ENCODE assay signal across 1 cellular context in genomic region chr17:62109378-62109902, GRCh38.
TF ChIP-seq lines count a peak whose summit lies in the region.

No MANE protein-coding gene starts in this region.

TF ChIP-seq in HEK293, 187 proteins besides CTCF, POLR2A, EP300 and RAD21 (continued from another document):
- no peak for TF ChIP-seq KLF7 (tag by site-specific recombination; IDR thresholded peaks at IDR 0.05; ENCODE audit: borderline replicate concordance)
- no peak for TF ChIP-seq ZXDB (tag by site-specific recombination; IDR thresholded peaks at IDR 0.05)
- TF ChIP-seq ZNF792 (tag by site-specific recombination; IDR thresholded peaks at IDR 0.05) = no peak
- TF ChIP-seq ZNF660 (tag by site-specific recombination; IDR thresholded peaks at IDR 0.05) = 0 out of 2 replicates have a peak, but pooled peaks have one; percentile 21
- 0 out of 2 replicates have a peak, but pooled peaks have one; percentile 28 for TF ChIP-seq ZNF561 (tag by site-specific recombination; IDR thresholded peaks at IDR 0.05; ENCODE audit: borderline replicate concordance)
- TF ChIP-seq ZNF398 (tag by site-specific recombination; IDR thresholded peaks at IDR 0.05) = no peak
- TF ChIP-seq ZNF26 (tag by site-specific recombination; IDR thresholded peaks at IDR 0.05) = no peak
- no peak for TF ChIP-seq ZNF2 (tag by site-specific recombination; IDR thresholded peaks at IDR 0.05)
- no peak for TF ChIP-seq ZNF670 (tag by site-specific recombination; IDR thresholded peaks at IDR 0.05; ENCODE audit: low read depth)
- no peak for TF ChIP-seq ZNF362 (tag by site-specific recombination; IDR thresholded peaks at IDR 0.05)
- TF ChIP-seq ZNF148 (tag by site-specific recombination; IDR thresholded peaks at IDR 0.05; ENCODE audit: borderline replicate concordance) = no peak
- no peak for TF ChIP-seq ZEB2 (tag by site-specific recombination; IDR thresholded peaks at IDR 0.05)
- peak; percentile 92 for TF ChIP-seq ZNF654 (tag by site-specific recombination; IDR thresholded peaks at IDR 0.05; ENCODE audit: low read depth)
- no peak for TF ChIP-seq ZNF133 (tag by site-specific recombination; IDR thresholded peaks at IDR 0.05)
- TF ChIP-seq ZNF174 (tag by site-specific recombination; IDR thresholded peaks at IDR 0.05) = no peak
- peak; percentile 52; the same call in 1 of the 2 replicates for TF ChIP-seq ZBTB6 (tag by site-specific recombination; IDR thresholded peaks at IDR 0.05)
- TF ChIP-seq ZNF394 (tag by site-specific recombination; IDR thresholded peaks at IDR 0.05; ENCODE audit: borderline replicate concordance) = no peak
- no peak for TF ChIP-seq ZNF776 (tag by site-specific recombination; IDR thresholded peaks at IDR 0.05; ENCODE audit: borderline replicate concordance)
- no peak for TF ChIP-seq ZNF571 (tag by site-specific recombination; IDR thresholded peaks at IDR 0.05)
- TF ChIP-seq ZNF10 (tag by site-specific recombination; IDR thresholded peaks at IDR 0.05) = no peak
- TF ChIP-seq FEZF1 (tag by site-specific recombination; IDR thresholded peaks at IDR 0.05) = 0 out of 2 replicates have a peak, but pooled peaks have one; percentile 13
- TF ChIP-seq ELK4 (IDR thresholded peaks at IDR 0.05; ENCODE audit: borderline replicate concordance, low read depth, low read length) = no peak
- TF ChIP-seq ZIC2 (tag by site-specific recombination; IDR thresholded peaks at IDR 0.05) = peak; percentile 66
- TF ChIP-seq REPIN1 (tag by site-specific recombination; IDR thresholded peaks at IDR 0.05; ENCODE audit: low read depth) = no peak
- no peak for TF ChIP-seq ZSCAN4 (tag by site-specific recombination; IDR thresholded peaks at IDR 0.05)
- no peak for TF ChIP-seq ZNF248 (tag by site-specific recombination; IDR thresholded peaks at IDR 0.05)
- no peak for TF ChIP-seq HOXA7 (CRISPR knock-in tag; IDR thresholded peaks at IDR 0.05; ENCODE audit: borderline replicate concordance)
- TF ChIP-seq SETDB1 (IDR thresholded peaks at IDR 0.05; ENCODE audit: insufficient read length, low read length) = no peak
- TF ChIP-seq REST (tag by site-specific recombination; IDR thresholded peaks at IDR 0.05) = no peak
- TF ChIP-seq ZFP41 (tag by site-specific recombination; IDR thresholded peaks at IDR 0.05; ENCODE audit: borderline replicate concordance) = no peak
- peak; percentile 58; the same call in 1 of the 2 replicates for TF ChIP-seq ZSCAN30 (tag by site-specific recombination; IDR thresholded peaks at IDR 0.05)
- TF ChIP-seq OSR2 (tag by site-specific recombination; IDR thresholded peaks at IDR 0.05) = peak; percentile 53
- no peak for TF ChIP-seq ZNF473 (tag by site-specific recombination; IDR thresholded peaks at IDR 0.05)
- TF ChIP-seq PRDM6 (tag by site-specific recombination; IDR thresholded peaks at IDR 0.05) = no peak
- TF ChIP-seq ZNF214 (tag by site-specific recombination; IDR thresholded peaks at IDR 0.05; ENCODE audit: borderline replicate concordance) = no peak
- no peak for TF ChIP-seq ZBTB21 (tag by site-specific recombination; IDR thresholded peaks at IDR 0.05)
- no peak for TF ChIP-seq ZNF350 (tag by site-specific recombination; IDR thresholded peaks at IDR 0.05)
- peak; percentile 85 for TF ChIP-seq ZNF423 (tag by site-specific recombination; IDR thresholded peaks at IDR 0.05)
- no peak for TF ChIP-seq ZNF112 (tag by site-specific recombination; IDR thresholded peaks at IDR 0.05)
- no peak for TF ChIP-seq ZNF426 (tag by site-specific recombination; IDR thresholded peaks at IDR 0.05)
- TF ChIP-seq ZNF621 (tag by site-specific recombination; IDR thresholded peaks at IDR 0.05) = no peak
- no peak for TF ChIP-seq ZNF830 (tag by site-specific recombination; IDR thresholded peaks at IDR 0.05; ENCODE audit: low read depth)
- no peak for TF ChIP-seq ZNF777 (tag by site-specific recombination; IDR thresholded peaks at IDR 0.05; ENCODE audit: borderline replicate concordance)
- TF ChIP-seq ZNF274 (IDR thresholded peaks at IDR 0.05; ENCODE audit: low read length) = no peak
- no peak for TF ChIP-seq ZNF274 (tag by site-specific recombination; IDR thresholded peaks at IDR 0.05; ENCODE audit: borderline replicate concordance)
- TF ChIP-seq ZNF549 (tag by site-specific recombination; IDR thresholded peaks at IDR 0.05) = no peak
- TF ChIP-seq ZNF169 (tag by site-specific recombination; IDR thresholded peaks at IDR 0.05) = no peak
